Comparison of ENCODE assay signal across 16 cellular contexts in genomic region chr1:225973158-225973557, GRCh38. TPM values are rescaled to one million over a fixed set of nuclear protein-coding genes. Genes with fewer than 3 reads are reported as not detected.
A peak's percentile ranks its signal among the peaks of the same experiment; 100 is the strongest.
DNase-seq lines count a peak whose midpoint lies in the region; ATAC-seq, FAIRE-seq and TF ChIP-seq lines count a peak whose summit lies in the region.
"Had no signal": no experiment of that assay in that cellular context is flagged by ENCODE, and none has a peak within 500 bp of the region (broad histone marks: within the 10 kb centered on the region; RNA-seq: fewer than 3 reads in every experiment).

No MANE protein-coding gene starts in this region.

- TF ChIP-seq POLR2A in H54 (IDR thresholded peaks at IDR 0.05; ENCODE audit: low read depth, low read length) (no peak), prostate gland (IDR thresholded peaks at IDR 0.05) (no peak)

- WGBS in prostate gland: 69% methylated on average over 5 of the region's 5 CpGs

- no peaks in the 10 kb centered on the region for H3K4me1 ChIP-seq in prostate gland (replicated peaks)

- no peak for FAIRE-seq in H54 (lab: Jason Lieb, UNC)

- H3K9me3 ChIP-seq in prostate gland: no peaks in the 10 kb centered on the region
- H3K9me3 ChIP-seq: spleen had no signal

- intact Hi-C loops in prostate gland (cut with DNase I): loop anchor here (10.0 kb wide), 1 partner anchor 58 kb away; no protein-coding TSS in a partner anchor

- no peak for ATAC-seq in HG03457 (IDR thresholded peaks at IDR 0.05; ENCODE audit: unreplicated experiment)

- no peak for TF ChIP-seq CTCF in prostate gland (IDR thresholded peaks at IDR 0.05)

- H3K4me3 ChIP-seq in prostate gland: no peak overlapping the region
- H3K4me3 ChIP-seq: hepatocyte, spleen had no signal

- DNase-seq in DMS53 treated with DMSO at 0.1 percent for 48 hours (lab: John Stamatoyannopoulos, UW; ENCODE audit: unreplicated experiment) (peak; percentile 93), NCI-H2081 (lab: John Stamatoyannopoulos, UW) (peak; percentile 73 to 89), NCI-H82 (lab: John Stamatoyannopoulos, UW) (peak; percentile 96), kidney tubule cell (ENCODE audit: low spot score) (peak; percentile 65), H54 (ENCODE audit: insufficient read length, low spot score) (no peak), prostate gland (ENCODE audit: low spot score) (no peak)
- DNase-seq in activated T-cell treated with anti-CD3 and anti-CD28 coated beads, Interleukin-2, amount 50 U/mL, for 48 hours: no peak
- DNase-seq: activated naive CD8-positive, alpha-beta T cell treated with anti-CD3 and anti-CD28 coated beads, Interleukin-2, amount 10 ng/mL, durations not matched to agents 7 days and 5 days; GOT3; RPMI8226; spleen; substantia nigra; T1000 had no signal

- H3K27me3 ChIP-seq in prostate gland (replicated peaks; ENCODE audit: insufficient read depth): no peaks in the 10 kb centered on the region
- H3K27me3 ChIP-seq: hepatocyte, spleen had no signal

- H3K27ac ChIP-seq in prostate gland: no peak overlapping the region
- H3K27ac ChIP-seq: hepatocyte, spleen had no signal

- H3K36me3 ChIP-seq in prostate gland: no peaks in the 10 kb centered on the region

RNA-seq across cellular contexts. Expression of gene SDE2, which starts 26.0 kb away (rescaled TPM):
- total RNA-seq in prostate gland: 10 to 100 TPM; 19.9 to 24.8 TPM

RNA-seq across cellular contexts. Expression of gene LEFTY2, which starts 32.1 kb away (rescaled TPM):
- total RNA-seq in prostate gland: 1 to 10 TPM in 1 of 2 donors, not detected in 1; 7.9 TPM
- total RNA-seq: activated naive CD8-positive, alpha-beta T cell treated with anti-CD3 and anti-CD28 coated beads, Interleukin-2, amount 10 ng/mL, durations not matched to agents 7 days and 5 days; neural crest cell had no signal

RNA-seq across cellular contexts. Expression of gene PYCR2, which starts 49.1 kb away (rescaled TPM):
- 10 to 100 TPM; 70.8 to 80.2 TPM for total RNA-seq in prostate gland

Comparison
In these comparisons a context has a peak if more than half of its experiments do, and no peak if none do; other contexts are left out.
1. DNase-seq: peak in DMS53 treated with DMSO at 0.1 percent for 48 hours (single experiment), NCI-H2081 (2 of 2), NCI-H82 (single experiment) and kidney tubule cell (single experiment); none in H54 (single experiment), prostate gland (single experiment) and activated T-cell treated with anti-CD3 and anti-CD28 coated beads, Interleukin-2, amount 50 U/mL, for 48 hours (0 of 2).